ENCODE assay signal across 8 cellular contexts in genomic region chr1:43975249-43975961, GRCh38. TPM values are rescaled to one million over a fixed set of nuclear protein-coding genes. Genes with fewer than 3 reads are reported as not detected.
DNase-seq lines count a peak whose midpoint lies in the region; ATAC-seq and TF ChIP-seq lines count a peak whose summit lies in the region.

No MANE protein-coding gene starts in this region.

- dilution Hi-C loops in mammary epithelial cell (cut with HindIII; ENCODE audit: low sequenced_read_pairs), result loop anchor here (10.0 kb wide), 4 partner anchors 69 to 691 kb away; partner anchors contain the start of gene C1orf210

- H3K9me3 ChIP-seq in mammary epithelial cell (replicated peaks; ENCODE audit: insufficient read depth, low read length) (no peaks in the 10 kb centered on the region), spleen (no peaks in the 10 kb centered on the region)

- H3K79me2 ChIP-seq in mammary epithelial cell (ENCODE audit: insufficient read depth, low read length), result peaks cover 66% of the 10 kb centered on the region

- H3K27me3 Mint-ChIP-seq in immature natural killer cell (ENCODE audit: low read depth in 3 of 3), result peaks cover 5% of the 10 kb centered on the region in 3 donors

- no TSS peak for BruUV-seq in mammary epithelial cell (replicated peaks; lab: Mats Ljungman, UMichigan)

- TF ChIP-seq POLR2A in spleen (IDR thresholded peaks at IDR 0.05), result no peak
- no peak for TF ChIP-seq POLR2A in GM18505 (IDR thresholded peaks at IDR 0.05; ENCODE audit: borderline replicate concordance, extremely low read depth, insufficient read depth, insufficient read length)

- no peaks in the 10 kb centered on the region for H4K20me1 ChIP-seq in mammary epithelial cell (ENCODE audit: insufficient read depth, low read length)

- H3K27me3 ChIP-seq in mammary epithelial cell (ENCODE audit: insufficient read depth, low read length) (no peaks in the 10 kb centered on the region), spleen (replicated peaks in 1 of 7) (peaks cover 0 to 6% (median 0%) of the 10 kb centered on the region in 7 donors)

- H3K4me3 Mint-ChIP-seq in immature natural killer cell, result peak overlapping the region; percentile 87 to 98 (median 93)

- H3K4me1 Mint-ChIP-seq in immature natural killer cell, result peaks cover 56 to 64% of the 10 kb centered on the region in 2 donors

- CTCF ChIA-PET in RWPE1 (lab: Yijun Ruan, JAX) (interaction anchor here (0.6 to 1.2 kb wide), 4 partner anchors 45 to 212 kb away, joined by 3 to 4 read pairs (median 4); no protein-coding TSS in a partner anchor), mammary epithelial cell (lab: Charles Lee; ENCODE audit: low non-redundant PET) (interaction anchor here (0.6 to 0.7 kb wide), 2 partner anchors 212 to 238 kb away, joined by 4 to 8 read pairs; partner anchors contain the start of gene DMAP1)

- H3K4me1 ChIP-seq in mammary epithelial cell (ENCODE audit: insufficient read depth, low read length) (peaks cover 46% of the 10 kb centered on the region), spleen (peaks cover 38 to 77% (median 66%) of the 10 kb centered on the region in 6 donors)

- peaks cover 0 to 1% (median 0%) of the 10 kb centered on the region in 6 donors for H3K9me3 Mint-ChIP-seq in immature natural killer cell

- peak; percentile 37 for DNase-seq in RWPE1 (ENCODE audit: low spot score)
- peak; percentile 29 for DNase-seq in mammary epithelial cell
- peak in 1 of 3 donors; percentile 11 for DNase-seq in immature natural killer cell
- DNase-seq in spleen, result peak; percentile 95
- DNase-seq in NCI-H1436 (lab: John Stamatoyannopoulos, UW), result no peak

- H3K27ac ChIP-seq in C4-2B, result peak overlapping the region; percentile 96
- peak overlapping the region; percentile 90 for H3K27ac ChIP-seq in RWPE1
- peak overlapping the region; percentile 64 for H3K27ac ChIP-seq in mammary epithelial cell (ENCODE audit: insufficient read depth, low read depth, low read length)
- peak overlapping the region; percentile 91 to 100 (median 97) for H3K27ac ChIP-seq in spleen

- 2% methylated on average over 20 of the region's 34 CpGs for WGBS in mammary epithelial cell (ENCODE audit: low coverage, missing lambda C conversion rate)
- WGBS in spleen, 5 donors, result 0 to 3% (median 1%) methylated on average over 31 to 34 of the region's 34 CpGs

- H2AFZ ChIP-seq in mammary epithelial cell (ENCODE audit: low read depth, low read length), result peak overlapping the region; percentile 86

- H3K9ac ChIP-seq in mammary epithelial cell (ENCODE audit: insufficient read depth, low read length), result peak overlapping the region; percentile 77

- peak overlapping the region; percentile 100 for H3K4me2 ChIP-seq in mammary epithelial cell (ENCODE audit: insufficient read depth, low read depth, low read length)

- ATAC-seq in GM21515 (IDR thresholded peaks at IDR 0.05; ENCODE audit: unreplicated experiment) (peak; percentile 2), GM18505 (IDR thresholded peaks at IDR 0.05; ENCODE audit: unreplicated experiment) (no peak)

- peaks cover 6 to 24% (median 8%) of the 10 kb centered on the region in 3 donors for H3K36me3 Mint-ChIP-seq in immature natural killer cell

- H3K4me3 ChIP-seq in mammary epithelial cell (replicated peaks in 1 of 3; ENCODE audit: insufficient read depth in 1 of 3, low read depth in 2 of 3, low read length in 3 of 3), result peak overlapping the region; percentile 86 to 94 (median 89)
- peak overlapping the region; percentile 77 to 95 (median 88) for H3K4me3 ChIP-seq in spleen

- peak overlapping the region; percentile 13 to 92 (median 80) for H3K27ac Mint-ChIP-seq in immature natural killer cell

- TF ChIP-seq CTCF in C4-2B (conservative IDR thresholded peaks at IDR 0.05) (no peak), RWPE1 (conservative IDR thresholded peaks at IDR 0.05; ENCODE audit: low read depth) (no peak), mammary epithelial cell (conservative IDR thresholded peaks at IDR 0.05 in 1 of 2, IDR thresholded peaks at IDR 0.05 in 1 of 2; ENCODE audit: extremely low read depth in 1 of 2, insufficient read depth in 1 of 2, low read depth in 1 of 2, low read length in 2 of 2) (no peak), spleen (IDR thresholded peaks at IDR 0.05 in 8 of 11, conservative IDR thresholded peaks at IDR 0.05 in 3 of 11) (no peak)

- peaks cover 15% of the 10 kb centered on the region for H3K36me3 ChIP-seq in mammary epithelial cell (ENCODE audit: insufficient read depth, low read length)
- H3K36me3 ChIP-seq in spleen, result peaks cover 0 to 53% (median 28%) of the 10 kb centered on the region in 6 donors

- in situ Hi-C loops in mammary epithelial cell (cut with MboI; ENCODE audit: low sequenced_read_pairs in 2 of 2), result no loop called here

- intact Hi-C loops in mammary epithelial cell (cut with micrococcal nuclease) (no loop called here), spleen (cut with DNase I; ENCODE audit: low total_unique reads) (no loop called here)

- POLR2A ChIA-PET in RWPE1 (lab: Yijun Ruan, JAX; ENCODE audit: low non-redundant PET), result interaction anchor here (0.5 to 0.7 kb wide), 4 partner anchors 15 to 212 kb away, joined by 3 to 5 read pairs (median 5); no protein-coding TSS in a partner anchor

RNA-seq across cellular contexts. Expression of gene ATP6V0B, which starts 0.6 kb away (rescaled TPM):
- total RNA-seq in mammary epithelial cell, result 100 to 1,000 TPM in 1 of 2 donors, 10 to 100 TPM in 1; 84.4 to 127 TPM
- polyA plus RNA-seq in mammary epithelial cell, result 199 TPM
- polyA minus RNA-seq in mammary epithelial cell, result 104 TPM
- polyA plus RNA-seq in immature natural killer cell, result 100 to 1,000 TPM; 227 to 425 (median 395) TPM
- 100 to 1,000 TPM; 124 to 219 (median 133) TPM for total RNA-seq in spleen
- polyA plus RNA-seq in spleen, result 100 to 1,000 TPM; 176 to 205 (median 177) TPM

RNA-seq across cellular contexts. Expression of gene B4GALT2, which starts 3.6 kb away (rescaled TPM):
- total RNA-seq in mammary epithelial cell, result 100 to 1,000 TPM in 1 of 2 donors, 10 to 100 TPM in 1; 88.2 to 103 TPM
- polyA plus RNA-seq in mammary epithelial cell, result 71.7 TPM
- polyA minus RNA-seq in mammary epithelial cell, result 102 TPM
- 1 to 10 TPM in 1 of 3 donors, under 1 TPM in 2; 0.48 to 1.6 (median 0.59) TPM for polyA plus RNA-seq in immature natural killer cell
- 10 to 100 TPM; 11.4 to 23.3 (median 13.2) TPM for total RNA-seq in spleen
- polyA plus RNA-seq in spleen, result 10 to 100 TPM in 1 of 3 donors, 1 to 10 TPM in 2; 7.0 to 13.7 (median 7.7) TPM

RNA-seq across cellular contexts. Expression of gene DPH2, which starts 5.6 kb away (rescaled TPM):
- total RNA-seq in mammary epithelial cell, result 10 to 100 TPM; 28.4 to 31.7 TPM
- 34.8 TPM for polyA plus RNA-seq in mammary epithelial cell
- polyA minus RNA-seq in mammary epithelial cell, result 34.2 TPM
- 10 to 100 TPM; 20.0 to 29.0 (median 21.4) TPM for polyA plus RNA-seq in immature natural killer cell
- total RNA-seq in spleen, result 10 to 100 TPM; 22.9 to 36.5 (median 26.1) TPM
- 10 to 100 TPM; 15.7 to 24.6 (median 17.6) TPM for polyA plus RNA-seq in spleen

RNA-seq across cellular contexts. Expression of gene CCDC24, which starts 16.0 kb away (rescaled TPM):
- total RNA-seq in mammary epithelial cell (10 to 100 TPM in 1 of 2 donors, 1 to 10 TPM in 1; 5.8 to 10.5 TPM), spleen (1 to 10 TPM; 3.3 to 7.0 (median 5.0) TPM)
- polyA plus RNA-seq in mammary epithelial cell (5.4 TPM), immature natural killer cell (1 to 10 TPM in 2 of 3 donors, not detected in 1; 1.4 to 4.1 TPM), spleen (10 to 100 TPM in 2 of 3 donors, 1 to 10 TPM in 1; 7.5 to 25.9 (median 14.5) TPM)
- 1.3 TPM for polyA minus RNA-seq in mammary epithelial cell

RNA-seq across cellular contexts. Expression of gene IPO13, which starts 28.7 kb away (rescaled TPM):
- 10 to 100 TPM; 35.5 to 53.0 TPM for total RNA-seq in mammary epithelial cell
- 38.6 TPM for polyA plus RNA-seq in mammary epithelial cell
- polyA minus RNA-seq in mammary epithelial cell, result 64.5 TPM
- polyA plus RNA-seq in immature natural killer cell, result 10 to 100 TPM in 2 of 3 donors, 1 to 10 TPM in 1; 9.8 to 18.6 (median 10.3) TPM
- total RNA-seq in spleen, result 10 to 100 TPM; 18.2 to 27.4 (median 22.6) TPM
- 10 to 100 TPM; 10.5 to 19.4 (median 16.4) TPM for polyA plus RNA-seq in spleen
